Comparison of ENCODE assay signal across 8 cellular contexts in the genomic region with DNA sequence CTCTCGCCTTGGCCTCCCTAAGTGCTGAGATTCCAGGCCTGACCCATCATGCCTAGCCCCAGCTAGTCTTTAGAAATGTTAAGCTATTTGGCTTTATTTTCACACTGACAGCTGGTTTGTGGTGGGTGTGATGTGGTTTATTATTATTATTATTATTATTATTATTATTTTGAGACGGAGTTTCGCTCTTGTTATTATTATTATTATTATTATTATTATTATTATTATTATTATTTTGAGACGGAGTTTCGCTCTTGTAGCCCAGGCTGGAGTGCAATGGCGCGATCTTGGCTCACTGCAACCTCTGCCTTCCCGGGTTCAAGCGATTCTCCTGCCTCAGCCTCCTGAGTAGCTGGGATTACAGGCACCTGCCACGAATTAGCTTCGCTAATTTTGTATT. TPM values are rescaled to one million over a fixed set of nuclear protein-coding genes. Genes with fewer than 3 reads are reported as not detected.
DNase-seq lines count a peak whose midpoint lies in the region; ATAC-seq and TF ChIP-seq lines count a peak whose summit lies in the region.
"Not testable (repeated sequence)": the region's sequence is repeated elsewhere in the genome, so short reads cannot be mapped to it uniquely, and the experiment has no call there.
"Had no signal": no experiment of that assay in that cellular context is flagged by ENCODE, and none has a peak within 500 bp of the region (broad histone marks: within the 10 kb centered on the region; RNA-seq: fewer than 3 reads in every experiment).

No MANE protein-coding gene starts in this region.

- not testable (repeated sequence) for H3K9me3 ChIP-seq in HAP-1

- not testable (repeated sequence) for DNase-seq in HAP-1 (ENCODE audit: low spot score in 2 of 2); HFF-Myc (ENCODE audit: extremely low read depth, low read depth); NB4 (ENCODE audit: low read depth); WTC11 (ENCODE audit: low spot score); activated T-cell treated with anti-CD3 and anti-CD28 coated beads, Interleukin-2, amount 50 U/mL, for 24 hours

- POLR2A ChIA-PET in WTC11 (lab: Charles Lee): not testable (repeated sequence)

- H3K36me3 Mint-ChIP-seq in WTC11; activated T-cell treated with anti-CD3 and anti-CD28 coated beads, Interleukin-2, amount 50 U/mL, for 24 hours (ENCODE audit: low read depth): not testable (repeated sequence)

- H3K27ac Mint-ChIP-seq in WTC11: not testable (repeated sequence)
- H3K27ac Mint-ChIP-seq in activated T-cell treated with anti-CD3 and anti-CD28 coated beads, Interleukin-2, amount 50 U/mL, for 24 hours: peak overlapping the region; percentile 80

- in situ Hi-C loops in HAP-1 (cut with MboI; ENCODE audit: low sequenced_read_pairs): not testable (repeated sequence)

- CTCF ChIA-PET in WTC11 (lab: Charles Lee): not testable (repeated sequence)

- H3K36me3 ChIP-seq in HAP-1 (replicated peaks): not testable (repeated sequence)

- TF ChIP-seq CTCF in HFF-Myc (IDR thresholded peaks at IDR 0.05; ENCODE audit: low read depth, low read length, missing control alignments); NB4 (IDR thresholded peaks at IDR 0.05; ENCODE audit: low read depth, low read length); WTC11 (IDR thresholded peaks at IDR 0.05): not testable (repeated sequence)

- H3K4me3 Mint-ChIP-seq in WTC11: not testable (repeated sequence)
- H3K4me3 Mint-ChIP-seq in activated T-cell treated with anti-CD3 and anti-CD28 coated beads, Interleukin-2, amount 50 U/mL, for 24 hours: peak overlapping the region; percentile 75

- H3K4me1 ChIP-seq in HAP-1: not testable (repeated sequence)

- ATAC-seq in WTC11: not testable (repeated sequence)

- TF ChIP-seq POLR2A in NB4 (IDR thresholded peaks at IDR 0.05; ENCODE audit: extremely low read depth, insufficient read length): not testable (repeated sequence)

- H3K27me3 ChIP-seq in HAP-1 (ENCODE audit: low read depth): not testable (repeated sequence)

- H3K27me3 Mint-ChIP-seq in WTC11 (ENCODE audit: low read depth); activated T-cell treated with anti-CD3 and anti-CD28 coated beads, Interleukin-2, amount 50 U/mL, for 24 hours: not testable (repeated sequence)

- peak overlapping the region; percentile 43 for H3K4me3 ChIP-seq in HAP-1
- H3K4me3 ChIP-seq in HFF-Myc (replicated peaks; ENCODE audit: low read depth, low read length): peak overlapping the region; percentile 44; the same call in 1 of the 2 replicates
- peak overlapping the region; percentile 56 for H3K4me3 ChIP-seq in NB4 (ENCODE audit: low read depth, low read length)

- H3K4me1 Mint-ChIP-seq in WTC11: peaks cover 17% of the 10 kb centered on the region
- peaks cover 17% of the 10 kb centered on the region for H3K4me1 Mint-ChIP-seq in activated T-cell treated with anti-CD3 and anti-CD28 coated beads, Interleukin-2, amount 50 U/mL, for 24 hours (ENCODE audit: low read depth)

- H3K9me3 Mint-ChIP-seq in WTC11; activated T-cell treated with anti-CD3 and anti-CD28 coated beads, Interleukin-2, amount 50 U/mL, for 24 hours: not testable (repeated sequence)

TF ChIP-seq in WTC11, 78 proteins besides CTCF, POLR2A, EP300 and RAD21:
- TF ChIP-seq HMGA2 (CRISPR knock-in tag; IDR thresholded peaks at IDR 0.05): peak; percentile 93

RNA-seq across cellular contexts. Expression of a gene that starts 1.2 kb away (rescaled TPM):
- 0.35 to 0.44 TPM (median 0.39 TPM) in 3 replicates for total RNA-seq in WTC11 (2021)
- total RNA-seq: A673; CD4-positive, alpha-beta memory T cell; CD8-positive, alpha-beta memory T cell had no signal
